In the genomic region with DNA sequence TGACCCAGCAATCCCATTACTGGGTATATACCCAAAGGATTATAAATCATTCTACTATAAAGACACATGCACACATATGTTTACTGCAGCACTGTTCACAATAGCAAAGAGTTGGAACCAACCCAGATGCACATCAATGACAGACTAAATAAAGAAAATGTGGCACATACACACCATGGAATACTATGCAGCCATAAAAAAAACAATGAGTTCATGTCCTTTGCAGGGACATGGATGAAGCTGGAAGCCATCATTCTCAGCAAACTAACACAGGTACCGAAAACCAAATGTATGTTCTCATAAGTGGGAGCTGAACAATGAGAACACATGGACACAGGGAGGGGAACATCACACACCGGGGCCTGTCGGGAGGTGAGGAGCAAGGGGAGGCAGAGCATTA, we compare ENCODE assay signal across 2 cellular contexts.
TF ChIP-seq lines count a peak whose summit lies in the region.

No MANE protein-coding gene starts in this region.

TF ChIP-seq in HEK293, 187 proteins besides CTCF, POLR2A, EP300 and RAD21:
- TF ChIP-seq ZNF146 (tag by site-specific recombination; IDR thresholded peaks at IDR 0.05): peak; percentile 55; the same call in 1 of the 2 replicates

TF ChIP-seq in K562, 482 proteins besides CTCF, POLR2A, EP300 and RAD21:
- TF ChIP-seq ZNF146 (CRISPR knock-in tag; IDR thresholded peaks at IDR 0.05; ENCODE audit: unreplicated experiment): peak; percentile 79
TF ChIP-seq in K562: peak in this region for 1; not testable (repeated sequence) for 481.
